Comparison of ENCODE assay signal across 24 cellular contexts in genomic region chr1:48294656-48295055, GRCh38.
"Had no signal": no experiment of that assay in that cellular context is flagged by ENCODE, and none has a peak within 500 bp of the region (broad histone marks: within the 10 kb centered on the region; RNA-seq: fewer than 3 reads in every experiment).

No MANE protein-coding gene starts in this region.

- H3K4me3 Mint-ChIP-seq: activated CD4-positive, alpha-beta T cell treated with anti-CD3 and anti-CD28 coated beads, Interleukin-2, amount 10 ng/mL, durations not matched to agents 24 days and 14 days; activated CD8-positive, alpha-beta memory T cell treated with anti-CD3 and anti-CD28 coated beads, Interleukin-2, amount 10 ng/mL, durations not matched to agents 7 days and 5 days; activated naive CD4-positive, alpha-beta T cell treated with anti-CD3 and anti-CD28 coated beads for 36 hours; activated naive CD8-positive, alpha-beta T cell; activated T-cell treated with anti-CD3 and anti-CD28 coated beads, Interleukin-2, amount 50 U/mL, for 4 hours; brain; T-helper 17 cell; WTC11 had no signal

- H3K9me3 ChIP-seq: Peyer's patch had no signal

- H3K36me3 ChIP-seq: Peyer's patch had no signal

- H3K4me1 ChIP-seq: Peyer's patch had no signal

- H3K4me3 ChIP-seq: K562, Peyer's patch had no signal

- H3K9me3 Mint-ChIP-seq: activated CD4-positive, alpha-beta T cell treated with anti-CD3 and anti-CD28 coated beads, Interleukin-2, amount 10 ng/mL, durations not matched to agents 24 days and 14 days; activated naive CD4-positive, alpha-beta T cell treated with anti-CD3 and anti-CD28 coated beads for 36 hours had no signal

- H3K27me3 Mint-ChIP-seq: activated CD4-positive, alpha-beta T cell treated with anti-CD3 and anti-CD28 coated beads, Interleukin-2, amount 10 ng/mL, durations not matched to agents 24 days and 14 days; activated CD8-positive, alpha-beta memory T cell treated with anti-CD3 and anti-CD28 coated beads, Interleukin-2, amount 10 ng/mL, durations not matched to agents 7 days and 5 days; activated naive CD8-positive, alpha-beta T cell; T-helper 17 cell had no signal

- H3K27ac ChIP-seq: Peyer's patch had no signal

- H3K27ac Mint-ChIP-seq: activated CD4-positive, alpha-beta T cell treated with anti-CD3 and anti-CD28 coated beads, Interleukin-2, amount 10 ng/mL, durations not matched to agents 24 days and 14 days; activated CD8-positive, alpha-beta memory T cell treated with anti-CD3 and anti-CD28 coated beads, Interleukin-2, amount 10 ng/mL, durations not matched to agents 7 days and 5 days; activated naive CD4-positive, alpha-beta T cell treated with anti-CD3 and anti-CD28 coated beads for 36 hours; activated naive CD8-positive, alpha-beta T cell; brain; T-helper 17 cell; WTC11 had no signal

- ATAC-seq: activated CD8-positive, alpha-beta memory T cell treated with anti-CD3 and anti-CD28 coated beads, Interleukin-2, amount 10 ng/mL, durations not matched to agents 7 days and 5 days; activated T-cell treated with anti-CD3 and anti-CD28 coated beads, Interleukin-2, amount 50 U/mL, for 4 hours; K562; T-helper 17 cell; WTC11 had no signal

- H3K36me3 Mint-ChIP-seq: activated CD8-positive, alpha-beta memory T cell treated with anti-CD3 and anti-CD28 coated beads, Interleukin-2, amount 10 ng/mL, durations not matched to agents 7 days and 5 days; activated naive CD8-positive, alpha-beta T cell; brain had no signal

- DNase-seq: activated CD4-positive, alpha-beta T cell treated with anti-CD3 and anti-CD28 coated beads for 1 hour; activated CD4-positive, alpha-beta T cell treated with anti-CD3 and anti-CD28 coated beads, Interleukin-2, amount 10 ng/mL, durations not matched to agents 24 days and 14 days; activated CD4-positive, alpha-beta T cell treated with anti-CD3 and anti-CD28 coated beads, Interleukin-2, amount 50 U/mL, for 48 hours; activated CD8-positive, alpha-beta memory T cell treated with anti-CD3 and anti-CD28 coated beads, Interleukin-2, amount 10 ng/mL, durations not matched to agents 7 days and 5 days; activated gamma-delta T cell; activated naive CD4-positive, alpha-beta T cell treated with anti-CD3 and anti-CD28 coated beads for 36 hours; activated T-cell treated with anti-CD3 and anti-CD28 coated beads, Interleukin-2, amount 50 U/mL, for 4 hours; amygdala; cerebellar nuclear complex; NCI-H1092; NCI-H1417; NCI-H1930; NCI-H510A treated with DMSO at 0.1 percent for 48 hours; NCI-H69; NK-92 treated with Interleukin-12 subunit alpha and Interleukin-12 subunit beta, amount 100 ng/mL, for 24 hours; Peyer's patch; SIG-M5; T-helper 17 cell; T-helper 9 cell had no signal

- FAIRE-seq: astrocyte, K562 had no signal

- H3K27me3 ChIP-seq: Peyer's patch had no signal

- H3K4me1 Mint-ChIP-seq: activated CD4-positive, alpha-beta T cell treated with anti-CD3 and anti-CD28 coated beads, Interleukin-2, amount 10 ng/mL, durations not matched to agents 24 days and 14 days; activated CD8-positive, alpha-beta memory T cell treated with anti-CD3 and anti-CD28 coated beads, Interleukin-2, amount 10 ng/mL, durations not matched to agents 7 days and 5 days; brain; T-helper 17 cell had no signal
